1 cellular context compared by ENCODE assay signal in genomic region chr17:42179911-42180410, GRCh38.
TF ChIP-seq lines count a peak whose summit lies in the region.

No MANE protein-coding gene starts in this region.

TF ChIP-seq in HepG2, 621 proteins besides CTCF, POLR2A, EP300 and RAD21 (continued from another document and continues in another):
- TF ChIP-seq, protein P1, sequence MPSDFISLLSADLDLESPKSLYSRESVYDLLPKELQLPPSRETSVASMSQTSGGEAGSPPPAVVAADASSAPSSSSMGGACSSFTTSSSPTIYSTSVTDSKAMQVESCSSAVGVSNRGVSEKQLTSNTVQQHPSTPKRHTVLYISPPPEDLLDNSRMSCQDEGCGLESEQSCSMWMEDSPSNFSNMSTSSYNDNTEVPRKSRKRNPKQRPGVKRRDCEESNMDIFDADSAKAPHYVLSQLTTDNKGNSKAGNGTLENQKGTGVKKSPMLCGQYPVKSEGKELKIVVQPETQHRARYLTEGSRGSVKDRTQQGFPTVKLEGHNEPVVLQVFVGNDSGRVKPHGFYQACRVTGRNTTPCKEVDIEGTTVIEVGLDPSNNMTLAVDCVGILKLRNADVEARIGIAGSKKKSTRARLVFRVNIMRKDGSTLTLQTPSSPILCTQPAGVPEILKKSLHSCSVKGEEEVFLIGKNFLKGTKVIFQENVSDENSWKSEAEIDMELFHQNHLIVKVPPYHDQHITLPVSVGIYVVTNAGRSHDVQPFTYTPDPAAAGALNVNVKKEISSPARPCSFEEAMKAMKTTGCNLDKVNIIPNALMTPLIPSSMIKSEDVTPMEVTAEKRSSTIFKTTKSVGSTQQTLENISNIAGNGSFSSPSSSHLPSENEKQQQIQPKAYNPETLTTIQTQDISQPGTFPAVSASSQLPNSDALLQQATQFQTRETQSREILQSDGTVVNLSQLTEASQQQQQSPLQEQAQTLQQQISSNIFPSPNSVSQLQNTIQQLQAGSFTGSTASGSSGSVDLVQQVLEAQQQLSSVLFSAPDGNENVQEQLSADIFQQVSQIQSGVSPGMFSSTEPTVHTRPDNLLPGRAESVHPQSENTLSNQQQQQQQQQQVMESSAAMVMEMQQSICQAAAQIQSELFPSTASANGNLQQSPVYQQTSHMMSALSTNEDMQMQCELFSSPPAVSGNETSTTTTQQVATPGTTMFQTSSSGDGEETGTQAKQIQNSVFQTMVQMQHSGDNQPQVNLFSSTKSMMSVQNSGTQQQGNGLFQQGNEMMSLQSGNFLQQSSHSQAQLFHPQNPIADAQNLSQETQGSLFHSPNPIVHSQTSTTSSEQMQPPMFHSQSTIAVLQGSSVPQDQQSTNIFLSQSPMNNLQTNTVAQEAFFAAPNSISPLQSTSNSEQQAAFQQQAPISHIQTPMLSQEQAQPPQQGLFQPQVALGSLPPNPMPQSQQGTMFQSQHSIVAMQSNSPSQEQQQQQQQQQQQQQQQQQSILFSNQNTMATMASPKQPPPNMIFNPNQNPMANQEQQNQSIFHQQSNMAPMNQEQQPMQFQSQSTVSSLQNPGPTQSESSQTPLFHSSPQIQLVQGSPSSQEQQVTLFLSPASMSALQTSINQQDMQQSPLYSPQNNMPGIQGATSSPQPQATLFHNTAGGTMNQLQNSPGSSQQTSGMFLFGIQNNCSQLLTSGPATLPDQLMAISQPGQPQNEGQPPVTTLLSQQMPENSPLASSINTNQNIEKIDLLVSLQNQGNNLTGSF (CRISPR knock-in tag; IDR thresholded peaks at IDR 0.05): peak; percentile 94
- TF ChIP-seq TARDBP (CRISPR knock-in tag; IDR thresholded peaks at IDR 0.05) (no peak), POLR2AphosphoS2 (IDR thresholded peaks at IDR 0.05; ENCODE audit: low read depth, low read length) (no peak), KLF13 (CRISPR knock-in tag; IDR thresholded peaks at IDR 0.05) (no peak), PATZ1 (CRISPR knock-in tag; IDR thresholded peaks at IDR 0.05) (peak; percentile 75), EEA1 (CRISPR knock-in tag; IDR thresholded peaks at IDR 0.05; ENCODE audit: borderline replicate concordance) (peak; percentile 93), TP53 (CRISPR knock-in tag; conservative IDR thresholded peaks at IDR 0.05) (peak; percentile 79; the same call in 1 of the 2 replicates), ZNF550 (CRISPR knock-in tag; IDR thresholded peaks at IDR 0.05; ENCODE audit: borderline replicate concordance) (no peak), ELF4 (CRISPR knock-in tag; IDR thresholded peaks at IDR 0.05; ENCODE audit: borderline replicate concordance) (peak; percentile 65; the same call in 1 of the 2 replicates), ZNF484 (CRISPR knock-in tag; IDR thresholded peaks at IDR 0.05; ENCODE audit: borderline replicate concordance, low read depth) (no peak; the same call in 1 of the 2 replicates), SOX5 (CRISPR knock-in tag; IDR thresholded peaks at IDR 0.05; ENCODE audit: borderline replicate concordance) (peak; percentile 50; the same call in 1 of the 2 replicates), RFXAP (CRISPR knock-in tag; IDR thresholded peaks at IDR 0.05; ENCODE audit: borderline replicate concordance) (peak; percentile 88; the same call in 1 of the 2 replicates), FOXA3 (CRISPR knock-in tag; IDR thresholded peaks at IDR 0.05) (peak; percentile 51; the same call in 1 of the 2 replicates), CBX2 (IDR thresholded peaks at IDR 0.05; ENCODE audit: low read depth, low read length) (no peak), CBX2 (CRISPR knock-in tag; IDR thresholded peaks at IDR 0.05; ENCODE audit: low read depth) (no peak), MATR3 (CRISPR knock-in tag; IDR thresholded peaks at IDR 0.05) (no peak), ZNF354B (CRISPR knock-in tag; IDR thresholded peaks at IDR 0.05) (no peak), ZNF335 (CRISPR knock-in tag; IDR thresholded peaks at IDR 0.05) (peak; percentile 91), SP140L (CRISPR knock-in tag; IDR thresholded peaks at IDR 0.05; ENCODE audit: borderline replicate concordance) (peak; percentile 87; the same call in 1 of the 2 replicates), GTF2F1 (IDR thresholded peaks at IDR 0.05; ENCODE audit: low read length) (no peak), ZBTB37 (CRISPR knock-in tag; IDR thresholded peaks at IDR 0.05) (no peak), ZNF333 (CRISPR knock-in tag; IDR thresholded peaks at IDR 0.05; ENCODE audit: borderline replicate concordance) (0 out of 2 replicates have a peak, but pooled peaks have one; percentile 47), SSRP1 (CRISPR knock-in tag; IDR thresholded peaks at IDR 0.05) (0 out of 2 replicates have a peak, but pooled peaks have one; percentile 52), ZBTB8A (CRISPR knock-in tag; IDR thresholded peaks at IDR 0.05; ENCODE audit: borderline replicate concordance, low read depth) (no peak), KDM5B (CRISPR knock-in tag; IDR thresholded peaks at IDR 0.05; ENCODE audit: borderline replicate concordance) (peak; percentile 93; the same call in 1 of the 2 replicates), TCF7L2 (IDR thresholded peaks at IDR 0.05; ENCODE audit: low read depth, low read length) (no peak), ATF2 (CRISPR knock-in tag; IDR thresholded peaks at IDR 0.05) (peak; percentile 75; the same call in 1 of the 2 replicates), MTF1 (CRISPR knock-in tag; IDR thresholded peaks at IDR 0.05) (peak; percentile 82; the same call in 1 of the 2 replicates), KAT2B (IDR thresholded peaks at IDR 0.05; ENCODE audit: borderline replicate concordance, low read depth, low read length) (no peak), CENPX (CRISPR knock-in tag; IDR thresholded peaks at IDR 0.05) (no peak), ZEB1 (IDR thresholded peaks at IDR 0.05; ENCODE audit: insufficient replicate concordance, low read depth) (no peak), ZNF17 (CRISPR knock-in tag; IDR thresholded peaks at IDR 0.05) (no peak), ZBTB21 (CRISPR knock-in tag; IDR thresholded peaks at IDR 0.05) (peak; percentile 60; the same call in 1 of the 2 replicates), ZNF589 (CRISPR knock-in tag; conservative IDR thresholded peaks at IDR 0.05) (peak; percentile 82), KDM6A (CRISPR knock-in tag; IDR thresholded peaks at IDR 0.05; ENCODE audit: low read depth) (no peak), ZNF263 (CRISPR knock-in tag; IDR thresholded peaks at IDR 0.05) (peak; percentile 82), HBP1 (CRISPR knock-in tag; IDR thresholded peaks at IDR 0.05; ENCODE audit: low read depth) (peak; percentile 98), ZFP36 (IDR thresholded peaks at IDR 0.05; ENCODE audit: borderline replicate concordance, low read depth, low read length, partially characterized antibody) (no peak), ZFX (CRISPR knock-in tag; IDR thresholded peaks at IDR 0.05; ENCODE audit: low read depth) (0 out of 2 replicates have a peak, but pooled peaks have one; percentile 20), KDM4B (CRISPR knock-in tag; IDR thresholded peaks at IDR 0.05) (peak; percentile 92), SETDB1 (CRISPR knock-in tag; IDR thresholded peaks at IDR 0.05; ENCODE audit: borderline replicate concordance) (no peak), SUZ12 (IDR thresholded peaks at IDR 0.05; ENCODE audit: low read depth, low read length) (no peak)
- TF ChIP-seq, protein P2, sequence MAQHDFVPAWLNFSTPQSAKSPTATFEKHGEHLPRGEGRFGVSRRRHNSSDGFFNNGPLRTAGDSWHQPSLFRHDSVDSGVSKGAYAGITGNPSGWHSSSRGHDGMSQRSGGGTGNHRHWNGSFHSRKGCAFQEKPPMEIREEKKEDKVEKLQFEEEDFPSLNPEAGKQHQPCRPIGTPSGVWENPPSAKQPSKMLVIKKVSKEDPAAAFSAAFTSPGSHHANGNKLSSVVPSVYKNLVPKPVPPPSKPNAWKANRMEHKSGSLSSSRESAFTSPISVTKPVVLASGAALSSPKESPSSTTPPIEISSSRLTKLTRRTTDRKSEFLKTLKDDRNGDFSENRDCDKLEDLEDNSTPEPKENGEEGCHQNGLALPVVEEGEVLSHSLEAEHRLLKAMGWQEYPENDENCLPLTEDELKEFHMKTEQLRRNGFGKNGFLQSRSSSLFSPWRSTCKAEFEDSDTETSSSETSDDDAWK (CRISPR knock-in tag; IDR thresholded peaks at IDR 0.05): no peak
- TF ChIP-seq, protein P3, sequence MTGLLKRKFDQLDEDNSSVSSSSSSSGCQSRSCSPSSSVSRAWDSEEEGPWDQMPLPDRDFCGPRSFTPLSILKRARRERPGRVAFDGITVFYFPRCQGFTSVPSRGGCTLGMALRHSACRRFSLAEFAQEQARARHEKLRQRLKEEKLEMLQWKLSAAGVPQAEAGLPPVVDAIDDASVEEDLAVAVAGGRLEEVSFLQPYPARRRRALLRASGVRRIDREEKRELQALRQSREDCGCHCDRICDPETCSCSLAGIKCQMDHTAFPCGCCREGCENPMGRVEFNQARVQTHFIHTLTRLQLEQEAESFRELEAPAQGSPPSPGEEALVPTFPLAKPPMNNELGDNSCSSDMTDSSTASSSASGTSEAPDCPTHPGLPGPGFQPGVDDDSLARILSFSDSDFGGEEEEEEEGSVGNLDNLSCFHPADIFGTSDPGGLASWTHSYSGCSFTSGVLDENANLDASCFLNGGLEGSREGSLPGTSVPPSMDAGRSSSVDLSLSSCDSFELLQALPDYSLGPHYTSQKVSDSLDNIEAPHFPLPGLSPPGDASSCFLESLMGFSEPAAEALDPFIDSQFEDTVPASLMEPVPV (CRISPR knock-in tag; IDR thresholded peaks at IDR 0.05): no peak
- TF ChIP-seq, protein P4, sequence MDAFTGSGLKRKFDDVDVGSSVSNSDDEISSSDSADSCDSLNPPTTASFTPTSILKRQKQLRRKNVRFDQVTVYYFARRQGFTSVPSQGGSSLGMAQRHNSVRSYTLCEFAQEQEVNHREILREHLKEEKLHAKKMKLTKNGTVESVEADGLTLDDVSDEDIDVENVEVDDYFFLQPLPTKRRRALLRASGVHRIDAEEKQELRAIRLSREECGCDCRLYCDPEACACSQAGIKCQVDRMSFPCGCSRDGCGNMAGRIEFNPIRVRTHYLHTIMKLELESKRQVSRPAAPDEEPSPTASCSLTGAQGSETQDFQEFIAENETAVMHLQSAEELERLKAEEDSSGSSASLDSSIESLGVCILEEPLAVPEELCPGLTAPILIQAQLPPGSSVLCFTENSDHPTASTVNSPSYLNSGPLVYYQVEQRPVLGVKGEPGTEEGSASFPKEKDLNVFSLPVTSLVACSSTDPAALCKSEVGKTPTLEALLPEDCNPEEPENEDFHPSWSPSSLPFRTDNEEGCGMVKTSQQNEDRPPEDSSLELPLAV (CRISPR knock-in tag; conservative IDR thresholded peaks at IDR 0.05; ENCODE audit: low read depth): no peak
